In the genomic region with DNA sequence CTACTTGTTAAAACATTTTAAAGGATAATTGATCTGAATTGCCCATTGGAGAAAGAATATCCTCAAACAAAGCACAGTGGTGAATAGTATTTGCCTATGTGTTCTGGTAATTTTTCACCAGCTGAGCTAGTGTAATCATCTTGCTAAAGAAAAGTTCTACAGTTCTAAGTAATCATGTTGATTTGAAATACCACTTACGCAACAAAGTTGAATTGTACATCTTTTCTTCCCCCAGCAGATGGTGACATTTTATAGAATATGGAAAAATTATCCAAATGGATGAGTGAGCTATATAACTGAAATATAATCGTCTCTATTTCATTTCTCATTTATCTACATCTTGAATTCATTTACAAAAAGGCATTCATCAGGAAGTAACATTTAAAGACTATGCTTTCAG, we compare ENCODE assay signal across 9 cellular contexts. TPM values are rescaled to one million over a fixed set of nuclear protein-coding genes. Genes with fewer than 3 reads are reported as not detected.
DNase-seq lines count a peak whose midpoint lies in the region; ATAC-seq, FAIRE-seq and TF ChIP-seq lines count a peak whose summit lies in the region.
"Had no signal": no experiment of that assay in that cellular context is flagged by ENCODE, and none has a peak within 500 bp of the region (broad histone marks: within the 10 kb centered on the region; RNA-seq: fewer than 3 reads in every experiment).

No MANE protein-coding gene starts in this region.

- no peaks in the 10 kb centered on the region for H3K79me2 ChIP-seq in endothelial cell of umbilical vein (ENCODE audit: control insufficient read depth, insufficient read depth, low read length)

- H3K4me3 ChIP-seq in endothelial cell of umbilical vein (replicated peaks in 1 of 3; ENCODE audit: insufficient read depth in 1 of 3, low read depth in 1 of 3, low read length in 3 of 3), result no peak overlapping the region

- ATAC-seq in stimulated activated naive B cell treated with anti-CD40 and anti-IgM and Interleukin-4, amounts not matched to agents 10 μg/mL and 1 μg/mL and 100 μg/mL, for 72 hours (replicated peaks), result no peak

- H3K27ac Mint-ChIP-seq in stimulated activated naive B cell treated with anti-CD40 and anti-IgM and Interleukin-4, amounts not matched to agents 10 μg/mL and 1 μg/mL and 100 μg/mL, for 72 hours, result no peak overlapping the region

- no peak overlapping the region for H3K9ac ChIP-seq in endothelial cell of umbilical vein (replicated peaks; ENCODE audit: extremely low read depth, insufficient read depth, low read length)

- peaks cover 8% of the 10 kb centered on the region in 2 donors for H3K27me3 Mint-ChIP-seq in stimulated activated naive B cell treated with anti-CD40 and anti-IgM and Interleukin-4, amounts not matched to agents 10 μg/mL and 1 μg/mL and 100 μg/mL, for 72 hours

- no peak overlapping the region for H3K4me3 Mint-ChIP-seq in stimulated activated naive B cell treated with anti-CD40 and anti-IgM and Interleukin-4, amounts not matched to agents 10 μg/mL and 1 μg/mL and 100 μg/mL, for 72 hours

- H3K9me3 Mint-ChIP-seq in stimulated activated naive B cell treated with anti-CD40 and anti-IgM and Interleukin-4, amounts not matched to agents 10 μg/mL and 1 μg/mL and 100 μg/mL, for 72 hours, result no peaks in the 10 kb centered on the region

- H3K36me3 Mint-ChIP-seq in stimulated activated naive B cell treated with anti-CD40 and anti-IgM and Interleukin-4, amounts not matched to agents 10 μg/mL and 1 μg/mL and 100 μg/mL, for 72 hours, result peaks cover 4 to 10% of the 10 kb centered on the region in 2 donors

- no peaks in the 10 kb centered on the region for H3K4me1 ChIP-seq in endothelial cell of umbilical vein (ENCODE audit: control insufficient read depth, extremely low read depth, insufficient read depth, low read length)

- CTCF ChIA-PET in endothelial cell of umbilical vein (lab: Charles Lee), result interaction anchor here (0.6 to 1.7 kb wide), 24 partner anchors 12 to 539 kb away, joined by 3 to 37 read pairs (median 4); no protein-coding TSS in a partner anchor

- no peaks in the 10 kb centered on the region for H3K4me1 Mint-ChIP-seq in stimulated activated naive B cell treated with anti-CD40 and anti-IgM and Interleukin-4, amounts not matched to agents 10 μg/mL and 1 μg/mL and 100 μg/mL, for 72 hours

- intact Hi-C loops in endothelial cell of umbilical vein (cut with micrococcal nuclease), result loop anchor here (1.0 to 10.0 kb wide), 4 partner anchors 87 to 540 kb away; partner anchors contain the start of gene SLC9A7

- no peaks in the 10 kb centered on the region for H3K9me3 ChIP-seq in endothelial cell of umbilical vein (replicated peaks; ENCODE audit: control insufficient read depth, insufficient read depth, low read length)

- no peaks in the 10 kb centered on the region for H3K36me3 ChIP-seq in endothelial cell of umbilical vein (ENCODE audit: control insufficient read depth in 2 of 2, extremely low read depth in 1 of 2, insufficient read depth in 2 of 2, low read length in 2 of 2)

- H3K27ac ChIP-seq in endothelial cell of umbilical vein (ENCODE audit: insufficient read depth, low read depth, low read length), result no peak overlapping the region

- no TSS peak for BruUV-seq in endothelial cell of umbilical vein (replicated peaks; lab: Mats Ljungman, UMichigan)

- dilution Hi-C loops in endothelial cell of umbilical vein (cut with MboI; ENCODE audit: extremely low pct_ligation_motif_present, low sequenced_read_pairs), result no loop called here

- no peak for TF ChIP-seq POLR2A in endothelial cell of umbilical vein (IDR thresholded peaks at IDR 0.05; ENCODE audit: low read depth, low read length)

- peak; percentile 44 for FAIRE-seq in endothelial cell of umbilical vein (lab: Jason Lieb, UNC)

- no peak overlapping the region for H2AFZ ChIP-seq in endothelial cell of umbilical vein (ENCODE audit: low read depth, low read length)

- DNase-seq in NCI-H748 (lab: John Stamatoyannopoulos, UW; ENCODE audit: unreplicated experiment), result peak; percentile 10
- DNase-seq in NCI-H748 treated with DMSO at 0.1 percent for 48 hours (lab: John Stamatoyannopoulos, UW), result no peak
- peak; percentile 6 for DNase-seq in NCI-H69 (lab: John Stamatoyannopoulos, UW)
- DNase-seq in endothelial cell of umbilical vein (ENCODE audit: low read depth, low spot score), result peak; percentile 25
- DNase-seq in superior temporal gyrus (ENCODE audit: extremely low spot score), result peak; percentile 44
- no peak for DNase-seq in NCI-H1092 (lab: John Stamatoyannopoulos, UW)
- DNase-seq in stimulated activated naive B cell treated with anti-CD40 and anti-IgM and Interleukin-4, amounts not matched to agents 10 μg/mL and 1 μg/mL and 100 μg/mL, for 72 hours, result no peak
- no peak for DNase-seq in stimulated activated CD4-positive, alpha-beta T cell treated with anti-CD3 and anti-CD28 coated beads, Interleukin-1b, Interleukin-23, amount 100 ng/mL, for 48 hours
- DNase-seq: activated naive CD4-positive, alpha-beta T cell had no signal

- H3K27me3 ChIP-seq in endothelial cell of umbilical vein (ENCODE audit: control insufficient read depth in 2 of 2, insufficient read depth in 2 of 2, low read length in 2 of 2), result no peaks in the 10 kb centered on the region

- no peaks in the 10 kb centered on the region for H3K9me1 ChIP-seq in endothelial cell of umbilical vein (replicated peaks; ENCODE audit: control insufficient read depth, extremely low read depth, insufficient read depth, low read length)

- POLR2A ChIA-PET in endothelial cell of umbilical vein (lab: Charles Lee), result no interaction called here

- H4K20me1 ChIP-seq in endothelial cell of umbilical vein (replicated peaks; ENCODE audit: control insufficient read depth, extremely low read depth, insufficient read depth, low read length), result no peaks in the 10 kb centered on the region

- TF ChIP-seq CTCF in endothelial cell of umbilical vein (IDR thresholded peaks at IDR 0.05; ENCODE audit: extremely low read depth in 1 of 2, insufficient read depth in 1 of 2, low read depth in 1 of 2, low read length in 2 of 2), result no peak

- no peak overlapping the region for H3K4me2 ChIP-seq in endothelial cell of umbilical vein (ENCODE audit: insufficient read depth, low read length)

TF ChIP-seq in endothelial cell of umbilical vein, 7 proteins besides CTCF, POLR2A, EP300 and RAD21:
- TF ChIP-seq MYC (IDR thresholded peaks at IDR 0.05; ENCODE audit: low read depth, low read length) (no peak), EZH2 (IDR thresholded peaks at IDR 0.05; ENCODE audit: borderline replicate concordance, low read depth, low read length, severe bottlenecking) (no peak), POLR2AphosphoS5 (IDR thresholded peaks at IDR 0.05; ENCODE audit: insufficient read depth, low read depth, low read length) (no peak), JUN (IDR thresholded peaks at IDR 0.05; ENCODE audit: borderline replicate concordance, insufficient read depth, insufficient read length, low read depth) (no peak), FOS (IDR thresholded peaks at IDR 0.05; ENCODE audit: borderline replicate concordance, insufficient read depth, low read length) (no peak), GATA2 (IDR thresholded peaks at IDR 0.05; ENCODE audit: insufficient read depth, insufficient read length, low read depth, low read length) (no peak)
- TF ChIP-seq, protein P1, sequence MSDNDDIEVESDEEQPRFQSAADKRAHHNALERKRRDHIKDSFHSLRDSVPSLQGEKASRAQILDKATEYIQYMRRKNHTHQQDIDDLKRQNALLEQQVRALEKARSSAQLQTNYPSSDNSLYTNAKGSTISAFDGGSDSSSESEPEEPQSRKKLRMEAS (IDR thresholded peaks at IDR 0.05; ENCODE audit: insufficient read depth, insufficient read length), result no peak

RNA-seq across cellular contexts. Expression of gene ZNF674, which starts 9.7 kb away (rescaled TPM):
- total RNA-seq in endothelial cell of umbilical vein, result 5.7 and 6.7 TPM in 2 replicates
- 2.3 and 2.5 TPM in 2 replicates for polyA plus RNA-seq in endothelial cell of umbilical vein
- 2.0 and 2.4 TPM in 2 replicates for polyA plus RNA-seq in endothelial cell of umbilical vein (2011; cell fraction: cytosol; rRNA removed)
- 7.8 TPM in 2 replicates for polyA plus RNA-seq in endothelial cell of umbilical vein (2011; cell fraction: nucleus; rRNA removed)
- polyA plus RNA-seq in endothelial cell of umbilical vein (2012), result 2.7 and 3.3 TPM in 2 replicates
- polyA minus RNA-seq in endothelial cell of umbilical vein, result 10.4 and 10.9 TPM in 2 replicates
- 3.5 TPM for polyA minus RNA-seq in endothelial cell of umbilical vein (2011; cell fraction: cytosol; rRNA and poly(A)+ RNA removed)
- polyA minus RNA-seq in endothelial cell of umbilical vein (2011; cell fraction: nucleus; rRNA and poly(A)+ RNA removed), result 10.9 and 11.3 TPM in 2 replicates

RNA-seq across cellular contexts. Expression of gene CHST7, which starts 18.6 kb away (rescaled TPM):
- total RNA-seq in endothelial cell of umbilical vein, result 9.8 and 11.2 TPM in 2 replicates
- polyA plus RNA-seq in endothelial cell of umbilical vein, result 4.5 and 5.2 TPM in 2 replicates
- polyA plus RNA-seq in endothelial cell of umbilical vein (2011; cell fraction: cytosol; rRNA removed), result 2.5 and 3.7 TPM in 2 replicates
- 1.2 and 1.6 TPM in 2 replicates for polyA plus RNA-seq in endothelial cell of umbilical vein (2011; cell fraction: nucleus; rRNA removed)
- 5.2 and 9.5 TPM in 2 replicates for polyA plus RNA-seq in endothelial cell of umbilical vein (2012)
- polyA minus RNA-seq in endothelial cell of umbilical vein, result 2.3 and 3.7 TPM in 2 replicates
- 0.51 TPM for polyA minus RNA-seq in endothelial cell of umbilical vein (2011; cell fraction: cytosol; rRNA and poly(A)+ RNA removed)
- 1.9 and 3.0 TPM in 2 replicates for polyA minus RNA-seq in endothelial cell of umbilical vein (2011; cell fraction: nucleus; rRNA and poly(A)+ RNA removed)

Comparison
In these comparisons a context has a peak if more than half of its experiments do, and no peak if none do; other contexts are left out.
1. DNase-seq: peak in NCI-H748 (single experiment), NCI-H69 (single experiment), endothelial cell of umbilical vein (single experiment) and superior temporal gyrus (single experiment); none in NCI-H748 treated with DMSO at 0.1 percent for 48 hours (single experiment), NCI-H1092 (single experiment), stimulated activated naive B cell treated with anti-CD40 and anti-IgM and Interleukin-4, amounts not matched to agents 10 μg/mL and 1 μg/mL and 100 μg/mL, for 72 hours (single experiment) and stimulated activated CD4-positive, alpha-beta T cell treated with anti-CD3 and anti-CD28 coated beads, Interleukin-1b, Interleukin-23, amount 100 ng/mL, for 48 hours (single experiment).